8 cellular contexts compared by ENCODE assay signal in genomic region chr10:14648042-14648765, GRCh38.
A peak's percentile ranks its signal among the peaks of the same experiment; 100 is the strongest.
DNase-seq lines count a peak whose midpoint lies in the region; ATAC-seq and TF ChIP-seq lines count a peak whose summit lies in the region.

No MANE protein-coding gene starts in this region.

- no peaks in the 10 kb centered on the region for H3F3A ChIP-seq in SK-N-SH (replicated peaks; ENCODE audit: insufficient read depth)

- H3K4me3 ChIP-seq in HL-60 (replicated peaks; ENCODE audit: insufficient read depth, low read length): peak overlapping the region; percentile 14; the same call in 1 of the 2 replicates
- peak overlapping the region in 1 of 2 experiments; percentile 15; a peak in 2 of 4 replicates for H3K4me3 ChIP-seq in SK-N-SH (ENCODE audit: low read depth in 2 of 2, low read length in 1 of 2)
- H3K4me3 ChIP-seq in heart right ventricle: peak overlapping the region in 1 of 10 donors; percentile 31
- H3K4me3 ChIP-seq in upper lobe of left lung: peak overlapping the region in 2 of 4 donors; percentile 15 to 17

- DNase-seq in COLO668 (lab: John Stamatoyannopoulos, UW; ENCODE audit: unreplicated experiment): peak; percentile 66
- DNase-seq in HL-60 (ENCODE audit: low read depth in 1 of 2, low spot score in 1 of 2): peak; percentile 70 to 86
- peak; percentile 63 for DNase-seq in SK-N-SH
- DNase-seq in heart right ventricle: peak; percentile 39 to 89
- peak; percentile 78 for DNase-seq in pulmonary artery endothelial cell (ENCODE audit: low read depth, low spot score)
- peak in 1 of 2 donors; percentile 80 for DNase-seq in upper lobe of left lung

- peaks cover 62% of the 10 kb centered on the region for H3K4me1 Mint-ChIP-seq in activated naive CD8-positive, alpha-beta T cell (ENCODE audit: low read depth)

- H3K9me3 Mint-ChIP-seq in activated naive CD8-positive, alpha-beta T cell (ENCODE audit: low read depth): no peaks in the 10 kb centered on the region

- H3K27ac ChIP-seq in HL-60 (replicated peaks) (peak overlapping the region; percentile 90), SK-N-SH (ENCODE audit: low read depth in 2 of 2, low read length in 1 of 2) (peak overlapping the region in 1 of 2 experiments; percentile 80; a peak in 2 of 4 replicates), heart right ventricle (peak overlapping the region; percentile 24 to 83 (median 67)), upper lobe of left lung (peak overlapping the region; percentile 34 to 72 (median 52))

- no peaks in the 10 kb centered on the region for H4K20me1 ChIP-seq in SK-N-SH (ENCODE audit: insufficient read depth)

- H3K36me3 ChIP-seq in SK-N-SH (replicated peaks in 1 of 2; ENCODE audit: control insufficient read depth in 1 of 2, insufficient read depth in 2 of 2, low read length in 1 of 2): no peaks in the 10 kb centered on the region
- no peaks in the 10 kb centered on the region for H3K36me3 ChIP-seq in heart right ventricle
- H3K36me3 ChIP-seq in upper lobe of left lung: no peaks in the 10 kb centered on the region

- peak overlapping the region; percentile 48; the same call in 1 of the 2 replicates for H3K4me2 ChIP-seq in SK-N-SH

- H3K27me3 ChIP-seq in HL-60 (ENCODE audit: insufficient read depth, poor library complexity, severe bottlenecking) (no peaks in the 10 kb centered on the region), SK-N-SH (ENCODE audit: insufficient read depth) (no peaks in the 10 kb centered on the region), heart right ventricle (no peaks in the 10 kb centered on the region), upper lobe of left lung (no peaks in the 10 kb centered on the region)

- ATAC-seq in GM19467 (IDR thresholded peaks at IDR 0.05; ENCODE audit: unreplicated experiment) (peak; percentile 92), heart right ventricle (peak; percentile 80 to 98 (median 97)), upper lobe of left lung (ENCODE audit: low FRiP score in 2 of 2) (peak; percentile 89 to 95)

- CTCF ChIA-PET in SK-N-SH (lab: Yijun Ruan, JAX): interaction anchor here (0.7 to 1.4 kb wide), 3 partner anchors 8 to 40 kb away, joined by 3 read pairs; no protein-coding TSS in a partner anchor

- H3K79me2 ChIP-seq in SK-N-SH (ENCODE audit: insufficient read depth): no peaks in the 10 kb centered on the region

- no peak overlapping the region for H3K9ac ChIP-seq in SK-N-SH

- H3K4me1 ChIP-seq in SK-N-SH (ENCODE audit: control insufficient read depth in 1 of 2, insufficient read depth in 2 of 2, low read depth in 1 of 2, low read length in 1 of 2): peaks cover 14 to 27% of the 10 kb centered on the region in 2 experiments; a peak in 3 of 4 replicates
- H3K4me1 ChIP-seq in heart right ventricle: peaks cover 0 to 29% (median 11%) of the 10 kb centered on the region in 9 donors
- H3K4me1 ChIP-seq in upper lobe of left lung: peaks cover 10 to 18% (median 13%) of the 10 kb centered on the region in 4 donors

- H3K27me3 Mint-ChIP-seq in activated naive CD8-positive, alpha-beta T cell: no peaks in the 10 kb centered on the region

- TF ChIP-seq CTCF in HL-60 (IDR thresholded peaks at IDR 0.05; ENCODE audit: insufficient read depth, low read length): no peak
- no peak for TF ChIP-seq CTCF in SK-N-SH (IDR thresholded peaks at IDR 0.05)
- no peak for TF ChIP-seq CTCF in heart right ventricle (IDR thresholded peaks at IDR 0.05)
- TF ChIP-seq CTCF in upper lobe of left lung (IDR thresholded peaks at IDR 0.05): no peak

- H3K36me3 Mint-ChIP-seq in activated naive CD8-positive, alpha-beta T cell: no peaks in the 10 kb centered on the region

- intact Hi-C loops in heart right ventricle (cut with DNase I): no loop called here

- POLR2A ChIA-PET in SK-N-SH (lab: Yijun Ruan, JAX): no interaction called here

- TF ChIP-seq POLR2A in upper lobe of left lung (IDR thresholded peaks at IDR 0.05): no peak

- peak overlapping the region; percentile 95 for H3K27ac Mint-ChIP-seq in activated naive CD8-positive, alpha-beta T cell

- WGBS in SK-N-SH (ENCODE audit: low lambda C conversion rate): 41% methylated on average over 13 of the region's 14 CpGs
- WGBS in heart right ventricle, 2 donors: 17% methylated on average over 14 of the region's 14 CpGs
- 9 to 12% methylated on average over 14 of the region's 14 CpGs for WGBS in upper lobe of left lung, 2 donors

- H3K9me2 ChIP-seq in SK-N-SH: no peaks in the 10 kb centered on the region

- peak; percentile 15; the same call in 1 of the 2 replicates for TF ChIP-seq RAD21 in SK-N-SH (IDR thresholded peaks at IDR 0.05; ENCODE audit: low read length)

- TF ChIP-seq EP300 in SK-N-SH (IDR thresholded peaks at IDR 0.05; ENCODE audit: borderline replicate concordance in 1 of 2, low read depth in 1 of 2, low read length in 1 of 2) (peak in 1 of 2 experiments; percentile 49; a peak in 1 of 4 replicates), upper lobe of left lung (IDR thresholded peaks at IDR 0.05) (no peak)

- H3K4me3 Mint-ChIP-seq in activated naive CD8-positive, alpha-beta T cell: peak overlapping the region; percentile 80

- no peak overlapping the region for H2AFZ ChIP-seq in SK-N-SH (ENCODE audit: low read depth)

- H3K9me3 ChIP-seq in SK-N-SH (no peaks in the 10 kb centered on the region), heart right ventricle (no peaks in the 10 kb centered on the region), upper lobe of left lung (no peaks in the 10 kb centered on the region)

TF ChIP-seq in SK-N-SH, 30 proteins besides CTCF, POLR2A, EP300 and RAD21:
- no peak for TF ChIP-seq MEF2A (IDR thresholded peaks at IDR 0.05; ENCODE audit: borderline replicate concordance, low read depth)
- TF ChIP-seq SIN3A (IDR thresholded peaks at IDR 0.05; ENCODE audit: borderline replicate concordance, low read depth, low read length): no peak
- 0 out of 2 replicates have a peak, but pooled peaks have one; percentile 32 for TF ChIP-seq RCOR1 (IDR thresholded peaks at IDR 0.05; ENCODE audit: low read length)
- no peak for TF ChIP-seq EZH2phosphoT487 (IDR thresholded peaks at IDR 0.05; ENCODE audit: borderline replicate concordance, low read depth)
- no peak for TF ChIP-seq JUND (IDR thresholded peaks at IDR 0.05)
- peak; percentile 71; the same call in 1 of the 2 replicates for TF ChIP-seq MXI1 (IDR thresholded peaks at IDR 0.05; ENCODE audit: low read depth, low read length)
- TF ChIP-seq CHD2 (IDR thresholded peaks at IDR 0.05; ENCODE audit: low read length, partially characterized antibody): no peak
- TF ChIP-seq GABPA (IDR thresholded peaks at IDR 0.05; ENCODE audit: low read depth): no peak
- no peak for TF ChIP-seq TCF12 (IDR thresholded peaks at IDR 0.05)
- TF ChIP-seq ELF1 (IDR thresholded peaks at IDR 0.05): no peak
- no peak for TF ChIP-seq PBX3 (IDR thresholded peaks at IDR 0.05)
- TF ChIP-seq FOXM1 (IDR thresholded peaks at IDR 0.05; ENCODE audit: low read depth): no peak
- peak; percentile 65 for TF ChIP-seq GATA2 (CRISPR knock-in tag; IDR thresholded peaks at IDR 0.05)
- no peak for TF ChIP-seq USF1 (IDR thresholded peaks at IDR 0.05; ENCODE audit: borderline replicate concordance, low read depth)
- no peak for TF ChIP-seq ZBTB33 (IDR thresholded peaks at IDR 0.05; ENCODE audit: borderline replicate concordance, low read depth)
- no peak for TF ChIP-seq FOSL2 (IDR thresholded peaks at IDR 0.05; ENCODE audit: borderline replicate concordance, low read depth)
- peak; percentile 61 for TF ChIP-seq RFX5 (IDR thresholded peaks at IDR 0.05; ENCODE audit: low read length)
